Comparison of ENCODE assay signal across 8 cellular contexts in the genomic region with DNA sequence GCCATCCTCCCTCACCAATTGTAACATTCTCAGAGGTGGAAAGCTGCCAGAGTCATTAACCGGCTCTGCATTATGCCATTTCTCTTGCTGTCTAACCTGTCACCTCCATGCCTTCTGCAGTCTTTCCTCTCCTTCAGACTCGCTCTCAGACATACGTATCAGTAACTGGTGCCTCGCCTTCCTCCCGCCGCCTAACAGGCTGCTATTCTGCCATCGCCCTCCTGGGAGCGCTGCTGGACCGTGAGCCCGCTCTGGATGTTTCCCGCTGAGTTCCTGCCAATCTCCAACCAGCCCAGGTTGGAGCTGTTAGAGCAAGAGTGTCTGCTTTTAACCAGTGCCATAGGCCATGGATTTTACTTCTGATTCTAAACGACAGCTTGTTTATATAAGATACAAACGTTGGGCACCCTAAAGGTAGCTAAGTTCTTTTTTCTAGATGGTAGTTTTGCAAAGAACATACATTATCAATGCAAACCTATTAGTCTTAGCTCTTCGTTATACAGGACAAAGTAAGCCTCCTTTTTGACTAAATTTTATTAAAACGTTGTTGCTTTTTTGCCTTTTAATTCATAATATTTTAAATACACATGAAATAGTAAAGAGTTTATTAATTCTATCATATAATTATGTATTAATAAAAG. TPM values are rescaled to one million over a fixed set of nuclear protein-coding genes. Genes with fewer than 3 reads are reported as not detected.
DNase-seq lines count a peak whose midpoint lies in the region; ATAC-seq, FAIRE-seq and TF ChIP-seq lines count a peak whose summit lies in the region.

No MANE protein-coding gene starts in this region.

- intact Hi-C loops in right cardiac atrium (cut with DNase I) (loop anchor here (5.0 to 10.0 kb wide), 3 partner anchors 85 to 95 kb away; no protein-coding TSS in a partner anchor), sigmoid colon (cut with DNase I) (no loop called here)

- DNase-seq in GM06990 (ENCODE audit: extremely low read depth, insufficient read length) (peak; percentile 32), H54 (ENCODE audit: insufficient read length, low spot score) (peak; percentile 24), LHCN-M2 (ENCODE audit: low read depth) (peak; percentile 58), T-helper 1 cell (peak; percentile 33 to 78 (median 41)), amniotic epithelial cell (ENCODE audit: low read depth) (peak; percentile 54), right cardiac atrium (peak; percentile 55 to 81 (median 77)), sigmoid colon (no peak), middle frontal gyrus (ENCODE audit: extremely low spot score, low spot score) (no peak)

- no peak for TF ChIP-seq POLR2A in H54 (IDR thresholded peaks at IDR 0.05; ENCODE audit: low read depth, low read length)
- no peak for TF ChIP-seq POLR2A in sigmoid colon (IDR thresholded peaks at IDR 0.05)

- H3K27ac ChIP-seq in right cardiac atrium (ENCODE audit: low read length) (no peak overlapping the region), sigmoid colon (no peak overlapping the region)

- H3K36me3 ChIP-seq in GM06990 (ENCODE audit: control insufficient read depth, insufficient read depth, low read length) (no peaks in the 10 kb centered on the region), sigmoid colon (no peaks in the 10 kb centered on the region)

- H3K4me1 ChIP-seq in right cardiac atrium (ENCODE audit: control insufficient read depth, insufficient read depth, low read length) (no peaks in the 10 kb centered on the region), sigmoid colon (peaks cover 0 to 18% (median 9%) of the 10 kb centered on the region in 4 donors)

- no peak for TF ChIP-seq EP300 in sigmoid colon (IDR thresholded peaks at IDR 0.05)

- no peak overlapping the region for H3K4me3 ChIP-seq in GM06990 (replicated peaks; ENCODE audit: low read depth, low read length)
- no peak overlapping the region for H3K4me3 ChIP-seq in right cardiac atrium (ENCODE audit: low read length)
- no peak overlapping the region for H3K4me3 ChIP-seq in sigmoid colon

- peak; percentile 87 to 89 for ATAC-seq in right cardiac atrium

- H3K9me3 ChIP-seq in right cardiac atrium (ENCODE audit: control insufficient read depth, low read length): no peaks in the 10 kb centered on the region
- H3K9me3 ChIP-seq in sigmoid colon: no peaks in the 10 kb centered on the region

- FAIRE-seq in H54 (lab: Jason Lieb, UNC): peak; percentile 62

- H3K27me3 ChIP-seq in GM06990 (replicated peaks; ENCODE audit: control insufficient read depth, insufficient read depth, low read length) (no peaks in the 10 kb centered on the region), right cardiac atrium (ENCODE audit: control insufficient read depth, insufficient read depth) (no peaks in the 10 kb centered on the region), sigmoid colon (no peaks in the 10 kb centered on the region)

- 11% methylated on average over 15 of the region's 15 CpGs for WGBS in right cardiac atrium
- 12 to 16% methylated on average over 15 of the region's 15 CpGs for WGBS in sigmoid colon, 2 donors

- TF ChIP-seq CTCF in GM06990 (IDR thresholded peaks at IDR 0.05; ENCODE audit: insufficient read depth, low read length, poor library complexity, severe bottlenecking): peak; percentile 89
- TF ChIP-seq CTCF in sigmoid colon (IDR thresholded peaks at IDR 0.05): peak; percentile 43 to 74 (median 54)

RNA-seq across cellular contexts. Expression of gene NEIL3, which starts 59.5 kb away (rescaled TPM):
- 13.1 and 13.8 TPM in 2 replicates for total RNA-seq in LHCN-M2 (2014; rRNA removed)
- 2.7 TPM for polyA plus RNA-seq in LHCN-M2 (2012)
- under 1 TPM; 0.14 to 0.38 (median 0.27) TPM for total RNA-seq in right cardiac atrium
- not detected for polyA plus RNA-seq in right cardiac atrium
- total RNA-seq in sigmoid colon: under 1 TPM in 1 of 4 donors, not detected in 3; 0.27 TPM
- 1 to 10 TPM in 1 of 3 donors, under 1 TPM in 1, not detected in 1; 0.69 to 1.9 TPM for polyA plus RNA-seq in sigmoid colon

Comparison
In these comparisons a context has a peak if more than half of its experiments do, and no peak if none do; other contexts are left out.
1. DNase-seq: peak in GM06990 (single experiment), H54 (single experiment), LHCN-M2 (single experiment), T-helper 1 cell (5 of 5), amniotic epithelial cell (single experiment) and right cardiac atrium (3 of 3); none in sigmoid colon (single experiment) and middle frontal gyrus (single experiment).
2. RNA of gene NEIL3, which starts 59.5 kb away (total RNA-seq): 13.1 to 13.8 TPM in LHCN-M2; 0.14 to 0.38 TPM in right cardiac atrium and 0.27 TPM in sigmoid colon; every median in the first group is over 10 times any median in the second.